ENCODE assay signal across 16 cellular contexts in genomic region chr12:119204716-119205285, GRCh38. TPM values are rescaled to one million over a fixed set of nuclear protein-coding genes. Genes with fewer than 3 reads are reported as not detected.
"Had no signal": no experiment of that assay in that cellular context is flagged by ENCODE, and none has a peak within 500 bp of the region (broad histone marks: within the 10 kb centered on the region; RNA-seq: fewer than 3 reads in every experiment).

No MANE protein-coding gene starts in this region.

- DNase-seq: activated CD4-positive, alpha-beta memory T cell treated with anti-CD3 and anti-CD28 coated beads for 36 hours; activated CD4-positive, alpha-beta T cell treated with anti-CD3 and anti-CD28 coated beads for 36 hours; activated effector memory CD4-positive, alpha-beta T cell treated with Interleukin-2 at 50 U/mL for 16 hours; activated naive CD4-positive, alpha-beta T cell treated with anti-CD3 and anti-CD28 coated beads, Interleukin-2, amount 50 U/mL, for 16 hours; activated T-cell treated with anti-CD3 and anti-CD28 coated beads, Interleukin-2, amount 50 U/mL, for 4 hours; erythroblast; mammary epithelial cell; natural killer cell; occipital lobe; stimulated activated CD4-positive, alpha-beta T cell treated with anti-CD3 and anti-CD28 coated beads, Interleukin-2, amount 100 ng/mL, for 24 hours; T-helper 2 cell had no signal

- H3K27ac ChIP-seq: tibial nerve had no signal

- H3K27me3 ChIP-seq: tibial nerve had no signal

- ATAC-seq: activated CD4-positive, alpha-beta T cell treated with anti-CD3 and anti-CD28 coated beads for 36 hours; activated T-cell treated with anti-CD3 and anti-CD28 coated beads, Interleukin-2, amount 50 U/mL, for 4 hours; natural killer cell; sciatic nerve had no signal

- H3K4me1 ChIP-seq: tibial nerve had no signal

- FAIRE-seq: astrocyte had no signal

- H3K4me3 ChIP-seq: dorsolateral prefrontal cortex, tibial nerve had no signal

- H3K9me3 ChIP-seq: tibial nerve had no signal

- H3K36me3 ChIP-seq: tibial nerve had no signal

RNA-seq across cellular contexts. Expression of gene HSPB8, which starts 26.1 kb away (rescaled TPM):
- total RNA-seq: activated CD4-positive, alpha-beta memory T cell treated with anti-CD3 and anti-CD28 coated beads for 36 hours; activated CD4-positive, alpha-beta T cell treated with anti-CD3 and anti-CD28 coated beads for 36 hours; activated T-cell treated with anti-CD3 and anti-CD28 coated beads, Interleukin-2, amount 50 U/mL, for 4 hours; mononuclear cell; natural killer cell had no signal
- polyA plus RNA-seq: mammary epithelial cell had no signal
